1 cellular context compared by ENCODE assay signal in genomic region chr2:39933166-39933565, GRCh38.
TF ChIP-seq lines count a peak whose summit lies in the region.

No MANE protein-coding gene starts in this region.

TF ChIP-seq in SK-N-SH treated with all-trans-retinoic acid at 6 μM for 48 hours, 23 proteins besides CTCF, POLR2A, EP300 and RAD21 (continued from another document):
- TF ChIP-seq TSHZ2 (CRISPR knock-in tag; IDR thresholded peaks at IDR 0.05) (no peak), ZFP30 (CRISPR knock-in tag; IDR thresholded peaks at IDR 0.05) (no peak), OSR1 (CRISPR knock-in tag; IDR thresholded peaks at IDR 0.05) (no peak)
